Comparison of ENCODE assay signal across 33 cellular contexts in the genomic region with DNA sequence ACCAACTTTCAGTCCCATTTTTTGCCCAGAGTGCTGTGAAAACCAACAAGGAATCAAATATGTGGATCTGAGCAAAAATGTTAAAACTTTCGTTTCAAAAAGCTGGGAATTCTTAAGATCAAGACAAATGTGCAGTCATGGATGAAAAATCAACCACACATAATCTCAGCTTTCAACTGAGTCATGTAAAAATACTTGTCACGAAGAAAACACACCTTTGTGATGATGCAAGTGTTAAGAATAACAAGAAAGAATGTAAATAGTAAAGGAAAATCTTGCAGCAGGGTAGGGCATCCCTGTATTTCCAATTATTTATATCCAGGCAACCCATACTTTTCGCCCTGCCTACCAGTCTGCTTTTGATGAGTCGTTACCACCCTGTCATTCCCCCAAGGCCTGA. TPM values are rescaled to one million over a fixed set of nuclear protein-coding genes. Genes with fewer than 3 reads are reported as not detected.
A peak's percentile ranks its signal among the peaks of the same experiment; 100 is the strongest.
DNase-seq lines count a peak whose midpoint lies in the region; ATAC-seq and TF ChIP-seq lines count a peak whose summit lies in the region.
"Had no signal": no experiment of that assay in that cellular context is flagged by ENCODE, and none has a peak within 500 bp of the region (broad histone marks: within the 10 kb centered on the region; RNA-seq: fewer than 3 reads in every experiment).

No MANE protein-coding gene starts in this region.

- H3K4me1 ChIP-seq in RWPE2 (ENCODE audit: insufficient read depth, poor library complexity, severe bottlenecking), result peaks cover 18% of the 10 kb centered on the region

- peak; percentile 73 for ATAC-seq in RWPE2 (ENCODE audit: low read depth)
- ATAC-seq: activated CD4-positive, alpha-beta T cell treated with anti-CD3 and anti-CD28 coated beads for 36 hours; gastrocnemius medialis; stimulated activated naive CD8-positive, alpha-beta T cell treated with anti-CD3 and anti-CD28 coated beads, Interleukin-15, amount 100 ng/mL, for 72 hours had no signal

- no peaks in the 10 kb centered on the region for H3K4me1 Mint-ChIP-seq in activated T-cell treated with anti-CD3 and anti-CD28 coated beads, Interleukin-2, amount 50 U/mL, for 24 hours (ENCODE audit: low read depth)
- H3K4me1 Mint-ChIP-seq: activated CD4-positive, alpha-beta T cell treated with anti-CD3 and anti-CD28 coated beads for 36 hours; B cell; CD4-positive, alpha-beta memory T cell; central memory CD8-positive, alpha-beta T cell; stimulated activated naive CD8-positive, alpha-beta T cell treated with anti-CD3 and anti-CD28 coated beads, Interleukin-15, amount 100 ng/mL, for 72 hours had no signal

- H3K9me3 Mint-ChIP-seq in activated T-cell treated with anti-CD3 and anti-CD28 coated beads, Interleukin-2, amount 50 U/mL, for 24 hours, result peaks cover 4% of the 10 kb centered on the region
- H3K9me3 Mint-ChIP-seq: dendritic cell treated with granulocyte-macrophage colony-stimulating factor and Interleukin-4, amounts not matched to agents 40 ng/mL and 50 ng/mL, for 4 days; H9; neural crest cell had no signal

- DNase-seq in H4 (ENCODE audit: low spot score) (peak; percentile 8), RWPE2 (ENCODE audit: low spot score) (no peak), epithelial cell of esophagus (ENCODE audit: low read depth) (peak; percentile 46), renal cortical epithelial cell (ENCODE audit: low read depth) (peak; percentile 90), GOT3 (lab: John Stamatoyannopoulos, UW) (no peak), T-helper 9 cell (no peak)
- no peak for DNase-seq in activated T-cell treated with anti-CD3 and anti-CD28 coated beads, Interleukin-2, amount 50 U/mL, for 24 hours
- DNase-seq: activated CD4-positive, alpha-beta T cell treated with anti-CD3 and anti-CD28 coated beads for 36 hours; activated CD8-positive, alpha-beta memory T cell treated with anti-CD3 and anti-CD28 coated beads for 24 hours; activated effector memory CD4-positive, alpha-beta T cell treated with Interleukin-2 at 50 U/mL for 16 hours; activated T-cell treated with anti-CD3 and anti-CD28 coated beads for 4 hours; aorta; CD4-positive, alpha-beta memory T cell; DMS 273 treated with DMSO at 0.1 percent for 48 hours; gastrocnemius medialis; H9; KG1; mesenchymal stem cell; NCI-H2029; NCI-H524 treated with DMSO at 0.1 percent for 48 hours; pancreas; retina; SHP77; stimulated activated CD4-positive, alpha-beta T cell treated with anti-CD3 and anti-CD28 coated beads, Interleukin-2, amount 100 ng/mL, for 24 hours; stimulated activated naive CD8-positive, alpha-beta T cell treated with anti-CD3 and anti-CD28 coated beads, Interleukin-15, amount 100 ng/mL, for 72 hours had no signal

- H3K36me3 Mint-ChIP-seq in activated T-cell treated with anti-CD3 and anti-CD28 coated beads, Interleukin-2, amount 50 U/mL, for 24 hours (ENCODE audit: low read depth), result no peaks in the 10 kb centered on the region
- H3K36me3 Mint-ChIP-seq: activated naive CD8-positive, alpha-beta T cell; CD4-positive, alpha-beta memory T cell had no signal

- H3K4me3 ChIP-seq in RWPE2 (ENCODE audit: severe bottlenecking) (no peak overlapping the region), epithelial cell of esophagus (ENCODE audit: low read length) (no peak overlapping the region)
- H3K4me3 ChIP-seq: gastrocnemius medialis, hepatocyte, pancreas, thoracic aorta had no signal

- no peaks in the 10 kb centered on the region for H3K27me3 ChIP-seq in RWPE2 (ENCODE audit: insufficient read depth, poor library complexity, severe bottlenecking)
- H3K27me3 ChIP-seq: gastrocnemius medialis, pancreas had no signal

- H3K36me3 ChIP-seq in RWPE2 (ENCODE audit: low read depth), result no peaks in the 10 kb centered on the region
- H3K36me3 ChIP-seq: gastrocnemius medialis, pancreas, thoracic aorta had no signal

- TF ChIP-seq CTCF in RWPE2 (IDR thresholded peaks at IDR 0.05; ENCODE audit: poor library complexity, severe bottlenecking) (no peak), epithelial cell of esophagus (IDR thresholded peaks at IDR 0.05; ENCODE audit: insufficient read depth, low read depth, low read length, missing control alignments) (no peak)

- H3K27ac ChIP-seq in RWPE2 (ENCODE audit: poor library complexity, severe bottlenecking), result no peak overlapping the region
- H3K27ac ChIP-seq: gastrocnemius medialis, hepatocyte, pancreas, thoracic aorta had no signal

- no peaks in the 10 kb centered on the region for H3K9me3 ChIP-seq in RWPE2 (ENCODE audit: severe bottlenecking)
- H3K9me3 ChIP-seq: gastrocnemius medialis, pancreas, thoracic aorta had no signal

- H3K27me3 Mint-ChIP-seq in activated T-cell treated with anti-CD3 and anti-CD28 coated beads, Interleukin-2, amount 50 U/mL, for 24 hours, result peaks cover 21% of the 10 kb centered on the region
- H3K27me3 Mint-ChIP-seq: central memory CD8-positive, alpha-beta T cell had no signal

- H3K4me3 Mint-ChIP-seq in activated T-cell treated with anti-CD3 and anti-CD28 coated beads, Interleukin-2, amount 50 U/mL, for 24 hours, result no peak overlapping the region
- H3K4me3 Mint-ChIP-seq: activated CD4-positive, alpha-beta T cell treated with anti-CD3 and anti-CD28 coated beads for 36 hours; activated naive CD8-positive, alpha-beta T cell; B cell; CD4-positive, alpha-beta memory T cell; central memory CD8-positive, alpha-beta T cell; dendritic cell treated with granulocyte-macrophage colony-stimulating factor and Interleukin-4, amounts not matched to agents 40 ng/mL and 50 ng/mL, for 4 days; H9; neural crest cell; stimulated activated naive CD8-positive, alpha-beta T cell treated with anti-CD3 and anti-CD28 coated beads, Interleukin-15, amount 100 ng/mL, for 72 hours had no signal

- H3K27ac Mint-ChIP-seq in activated T-cell treated with anti-CD3 and anti-CD28 coated beads, Interleukin-2, amount 50 U/mL, for 24 hours, result no peak overlapping the region
- H3K27ac Mint-ChIP-seq: activated CD4-positive, alpha-beta T cell treated with anti-CD3 and anti-CD28 coated beads for 36 hours; activated naive CD8-positive, alpha-beta T cell; B cell; CD4-positive, alpha-beta memory T cell; dendritic cell treated with granulocyte-macrophage colony-stimulating factor and Interleukin-4, amounts not matched to agents 40 ng/mL and 50 ng/mL, for 4 days; H9; stimulated activated naive CD8-positive, alpha-beta T cell treated with anti-CD3 and anti-CD28 coated beads, Interleukin-15, amount 100 ng/mL, for 72 hours had no signal

RNA-seq across cellular contexts. Expression of gene DCLK1, which starts 27.4 kb away (rescaled TPM):
- total RNA-seq in H4 (2014; rRNA removed; shearing (Covaris generic)), result 0.97 and 2.9 TPM in 2 replicates
- 12.0 and 12.2 TPM in 2 replicates for total RNA-seq in renal cortical epithelial cell
- total RNA-seq: activated CD4-positive, alpha-beta T cell treated with anti-CD3 and anti-CD28 coated beads for 36 hours; B cell; CD4-positive, alpha-beta memory T cell; T-helper 2 cell treated with Interferon-gamma antibody and Interleukin-4, amounts not matched to agents 100 ng/mL and 5 ng/mL, for 36 hours had no signal

RNA-seq across cellular contexts. Expression of gene SOHLH2, which starts 55.8 kb away (rescaled TPM):
- total RNA-seq in H4 (2014; rRNA removed; shearing (Covaris generic)), result 0.33 TPM in 1 of 2 replicates, not detected in the other
- total RNA-seq in renal cortical epithelial cell, result 0.10 and 0.69 TPM in 2 replicates
- total RNA-seq: activated CD4-positive, alpha-beta T cell treated with anti-CD3 and anti-CD28 coated beads for 36 hours; aorta; B cell; CD4-positive, alpha-beta memory T cell; T-helper 2 cell treated with Interferon-gamma antibody and Interleukin-4, amounts not matched to agents 100 ng/mL and 5 ng/mL, for 36 hours; thoracic aorta had no signal

Comparison
In these comparisons a context has a peak if more than half of its experiments do, and no peak if none do; other contexts are left out.
1. DNase-seq: peak in H4 (single experiment), epithelial cell of esophagus (single experiment) and renal cortical epithelial cell (single experiment); none in RWPE2 (single experiment), activated T-cell treated with anti-CD3 and anti-CD28 coated beads, Interleukin-2, amount 50 U/mL, for 24 hours (single experiment), GOT3 (single experiment) and T-helper 9 cell (single experiment).